Comparison of ENCODE assay signal across 27 cellular contexts in genomic region chr7:21986101-21986500, GRCh38.
"Had no signal": no experiment of that assay in that cellular context is flagged by ENCODE, and none has a peak within 500 bp of the region (broad histone marks: within the 10 kb centered on the region; RNA-seq: fewer than 3 reads in every experiment).

No MANE protein-coding gene starts in this region.

- DNase-seq: dorsolateral prefrontal cortex; effector CD8-positive, alpha-beta T cell; esophagus squamous epithelium; hypothalamus; immature natural killer cell; islet precursor cell; kidney glomerular epithelial cell; left colon; mucosa of descending colon; naive thymus-derived CD4-positive, alpha-beta T cell; occipital lobe; ovary; posterior cingulate gyrus; psoas muscle; right cardiac atrium; spleen; stimulated activated CD4-positive, alpha-beta T cell treated with anti-CD3 and anti-CD28 coated beads, Interleukin-4, amount 100 ng/mL, for 4 hours; stimulated activated naive B cell treated with anti-CD40 and anti-IgM and Interleukin-4, amounts not matched to agents 10 μg/mL and 1 μg/mL and 100 μg/mL, for 72 hours; transverse colon had no signal

- H3K4me1 ChIP-seq: esophagus squamous epithelium, psoas muscle, spleen, transverse colon, vagina had no signal

- H3K27me3 ChIP-seq: dorsolateral prefrontal cortex, ovary, spleen, transverse colon, vagina had no signal

- H3K9me3 Mint-ChIP-seq: immature natural killer cell; memory B cell; naive thymus-derived CD4-positive, alpha-beta T cell; nephron; stimulated activated naive B cell treated with anti-CD40 and anti-IgM and Interleukin-4, amounts not matched to agents 10 μg/mL and 1 μg/mL and 100 μg/mL, for 72 hours; stimulated activated naive CD8-positive, alpha-beta T cell treated with anti-CD3 and anti-CD28 coated beads, Interleukin-15, Interleukin-2, amounts not matched to agents 100 ng/mL and 50 ng/mL, for 24 hours had no signal

- H3K27ac Mint-ChIP-seq: memory B cell; mesothelial cell of epicardium; naive thymus-derived CD4-positive, alpha-beta T cell; stimulated activated naive B cell treated with anti-CD40 and anti-IgM and Interleukin-4, amounts not matched to agents 10 μg/mL and 1 μg/mL and 100 μg/mL, for 72 hours; stimulated activated naive CD8-positive, alpha-beta T cell treated with anti-CD3 and anti-CD28 coated beads, Interleukin-15, Interleukin-2, amounts not matched to agents 100 ng/mL and 50 ng/mL, for 24 hours had no signal

- ATAC-seq: left colon; mucosa of descending colon; naive thymus-derived CD4-positive, alpha-beta T cell; psoas muscle; right cardiac atrium; stimulated activated naive B cell treated with anti-CD40 and anti-IgM and Interleukin-4, amounts not matched to agents 10 μg/mL and 1 μg/mL and 100 μg/mL, for 72 hours had no signal

- H3K27me3 Mint-ChIP-seq: stimulated activated naive B cell treated with anti-CD40 and anti-IgM and Interleukin-4, amounts not matched to agents 10 μg/mL and 1 μg/mL and 100 μg/mL, for 72 hours; stimulated activated naive CD8-positive, alpha-beta T cell treated with anti-CD3 and anti-CD28 coated beads, Interleukin-15, Interleukin-2, amounts not matched to agents 100 ng/mL and 50 ng/mL, for 24 hours had no signal

- H3K4me3 ChIP-seq: dorsolateral prefrontal cortex, esophagus squamous epithelium, lung, mucosa of descending colon, ovary, psoas muscle, skin epidermis, spleen, thoracic aorta, transverse colon, vagina had no signal

- H3K27ac ChIP-seq: dorsolateral prefrontal cortex, esophagus squamous epithelium, ovary, psoas muscle, skin epidermis, spleen, thoracic aorta, transverse colon, vagina had no signal

- H3K36me3 Mint-ChIP-seq: immature natural killer cell; memory B cell; mesothelial cell of epicardium; stimulated activated naive B cell treated with anti-CD40 and anti-IgM and Interleukin-4, amounts not matched to agents 10 μg/mL and 1 μg/mL and 100 μg/mL, for 72 hours had no signal

- H3K9me3 ChIP-seq: esophagus squamous epithelium, mucosa of descending colon, ovary, psoas muscle, spleen, thoracic aorta, transverse colon, vagina had no signal

- H3K4me3 Mint-ChIP-seq: immature natural killer cell; memory B cell; mesothelial cell of epicardium; naive thymus-derived CD4-positive, alpha-beta T cell; nephron; stimulated activated naive B cell treated with anti-CD40 and anti-IgM and Interleukin-4, amounts not matched to agents 10 μg/mL and 1 μg/mL and 100 μg/mL, for 72 hours; stimulated activated naive CD8-positive, alpha-beta T cell treated with anti-CD3 and anti-CD28 coated beads, Interleukin-15, Interleukin-2, amounts not matched to agents 100 ng/mL and 50 ng/mL, for 24 hours had no signal

- H3K36me3 ChIP-seq: esophagus squamous epithelium, ovary, spleen, thoracic aorta, transverse colon, vagina had no signal

- H3K4me1 Mint-ChIP-seq: immature natural killer cell, memory B cell, mesothelial cell of epicardium, nephron had no signal
